27 cellular contexts compared by ENCODE assay signal in genomic region chr15:43433661-43434303, GRCh38.
"Had no signal": no experiment of that assay in that cellular context is flagged by ENCODE, and none has a peak within 500 bp of the region (broad histone marks: within the 10 kb centered on the region; RNA-seq: fewer than 3 reads in every experiment).

No MANE protein-coding gene starts in this region.

- DNase-seq: activated CD4-positive, alpha-beta T cell treated with anti-CD3 and anti-CD28 coated beads, Interleukin-2, amount 10 ng/mL, durations not matched to agents 24 days and 14 days; activated CD4-positive, alpha-beta T cell treated with anti-CD3 and anti-CD28 coated beads, Interleukin-2, amount 50 U/mL, for 4 hours; activated CD8-positive, alpha-beta T cell treated with anti-CD3 and anti-CD28 coated beads for 36 hours; activated naive CD4-positive, alpha-beta T cell treated with anti-CD3 and anti-CD28 coated beads, Interleukin-2, amount 10 ng/mL, durations not matched to agents 7 days and 5 days; activated naive CD8-positive, alpha-beta T cell treated with anti-CD3 and anti-CD28 coated beads, Interleukin-2, amount 50 U/mL, for 24 hours; activated T-cell treated with anti-CD3 and anti-CD28 coated beads, Interleukin-2, amount 50 U/mL, for 24 hours; anterior cingulate cortex; Kasumi-1; KG1; MG63; MV-4-11; NCI-H1092; NCI-H1436 treated with DMSO at 0.1 percent for 48 hours; NCI-H1694 treated with DMSO at 0.1 percent for 48 hours; NCI-H2029 treated with DMSO at 0.1 percent for 48 hours; NCI-H2107; NCI-H2171; NCI-H510A; NCI-H526; NCI-H748 treated with DMSO at 0.1 percent for 48 hours; SHP77; SJCRH30 had no signal

- ATAC-seq: activated CD8-positive, alpha-beta T cell treated with anti-CD3 and anti-CD28 coated beads for 36 hours; activated naive CD8-positive, alpha-beta T cell treated with anti-CD3 and anti-CD28 coated beads, Interleukin-2, amount 50 U/mL, for 24 hours had no signal

- H3K27me3 ChIP-seq: MG63, SJCRH30 had no signal

- H3K4me1 Mint-ChIP-seq: activated CD4-positive, alpha-beta T cell treated with anti-CD3 and anti-CD28 coated beads, Interleukin-2, amount 10 ng/mL, durations not matched to agents 24 days and 14 days; activated naive CD8-positive, alpha-beta T cell treated with anti-CD3 and anti-CD28 coated beads, Interleukin-2, amount 50 U/mL, for 24 hours had no signal

- H3K27me3 Mint-ChIP-seq: activated CD4-positive, alpha-beta T cell treated with anti-CD3 and anti-CD28 coated beads, Interleukin-2, amount 10 ng/mL, durations not matched to agents 24 days and 14 days; activated CD8-positive, alpha-beta T cell treated with anti-CD3 and anti-CD28 coated beads for 36 hours; activated naive CD4-positive, alpha-beta T cell treated with anti-CD3 and anti-CD28 coated beads, Interleukin-2, amount 10 ng/mL, durations not matched to agents 7 days and 5 days; activated naive CD8-positive, alpha-beta T cell; activated naive CD8-positive, alpha-beta T cell treated with anti-CD3 and anti-CD28 coated beads, Interleukin-2, amount 50 U/mL, for 24 hours; activated T-cell treated with anti-CD3 and anti-CD28 coated beads, Interleukin-2, amount 50 U/mL, for 24 hours; IgD-negative memory B cell had no signal

- H3K9me3 ChIP-seq: MG63, SJCRH30 had no signal

- H3K27ac ChIP-seq: SJCRH30, SK-N-MC had no signal

- H3K4me3 Mint-ChIP-seq: activated CD4-positive, alpha-beta T cell treated with anti-CD3 and anti-CD28 coated beads, Interleukin-2, amount 10 ng/mL, durations not matched to agents 24 days and 14 days; activated CD8-positive, alpha-beta T cell treated with anti-CD3 and anti-CD28 coated beads for 36 hours; activated naive CD4-positive, alpha-beta T cell treated with anti-CD3 and anti-CD28 coated beads, Interleukin-2, amount 10 ng/mL, durations not matched to agents 7 days and 5 days; activated naive CD8-positive, alpha-beta T cell; activated naive CD8-positive, alpha-beta T cell treated with anti-CD3 and anti-CD28 coated beads, Interleukin-2, amount 50 U/mL, for 24 hours; activated T-cell treated with anti-CD3 and anti-CD28 coated beads, Interleukin-2, amount 50 U/mL, for 24 hours; activated T-helper 1 cell treated with anti-CD3 and anti-CD28 coated beads, Interleukin-12 subunit alpha, Interleukin-12 subunit beta, Interleukin-2, Interleukin-4 antibody, amounts not matched to agents 30 ng/mL and 10 ng/mL and 1 ng/mL, durations not matched to agents 14 hours and 24 hours and 36 hours; IgD-negative memory B cell; T-helper 2 cell treated with Interferon-gamma antibody and Interleukin-4, amounts not matched to agents 5 μg/mL and 100 μg/mL, for 36 hours had no signal

- H3K27ac Mint-ChIP-seq: activated CD4-positive, alpha-beta T cell treated with anti-CD3 and anti-CD28 coated beads, Interleukin-2, amount 10 ng/mL, durations not matched to agents 24 days and 14 days; activated CD8-positive, alpha-beta T cell treated with anti-CD3 and anti-CD28 coated beads for 36 hours; activated naive CD4-positive, alpha-beta T cell treated with anti-CD3 and anti-CD28 coated beads, Interleukin-2, amount 10 ng/mL, durations not matched to agents 7 days and 5 days; activated naive CD8-positive, alpha-beta T cell; activated naive CD8-positive, alpha-beta T cell treated with anti-CD3 and anti-CD28 coated beads, Interleukin-2, amount 50 U/mL, for 24 hours; activated T-cell treated with anti-CD3 and anti-CD28 coated beads, Interleukin-2, amount 50 U/mL, for 24 hours; activated T-helper 1 cell treated with anti-CD3 and anti-CD28 coated beads, Interleukin-12 subunit alpha, Interleukin-12 subunit beta, Interleukin-2, Interleukin-4 antibody, amounts not matched to agents 30 ng/mL and 10 ng/mL and 1 ng/mL, durations not matched to agents 14 hours and 24 hours and 36 hours; IgD-negative memory B cell; T-helper 2 cell treated with Interferon-gamma antibody and Interleukin-4, amounts not matched to agents 5 μg/mL and 100 μg/mL, for 36 hours had no signal

- H3K4me1 ChIP-seq: SJCRH30 had no signal

- H3K4me3 ChIP-seq: MG63, SJCRH30, SK-N-MC had no signal

- H3K9me3 Mint-ChIP-seq: activated CD4-positive, alpha-beta T cell treated with anti-CD3 and anti-CD28 coated beads, Interleukin-2, amount 10 ng/mL, durations not matched to agents 24 days and 14 days; activated CD8-positive, alpha-beta T cell treated with anti-CD3 and anti-CD28 coated beads for 36 hours; activated naive CD4-positive, alpha-beta T cell treated with anti-CD3 and anti-CD28 coated beads, Interleukin-2, amount 10 ng/mL, durations not matched to agents 7 days and 5 days; activated naive CD8-positive, alpha-beta T cell treated with anti-CD3 and anti-CD28 coated beads, Interleukin-2, amount 50 U/mL, for 24 hours; activated T-cell treated with anti-CD3 and anti-CD28 coated beads, Interleukin-2, amount 50 U/mL, for 24 hours; activated T-helper 1 cell treated with anti-CD3 and anti-CD28 coated beads, Interleukin-12 subunit alpha, Interleukin-12 subunit beta, Interleukin-2, Interleukin-4 antibody, amounts not matched to agents 30 ng/mL and 10 ng/mL and 1 ng/mL, durations not matched to agents 14 hours and 24 hours and 36 hours; IgD-negative memory B cell; T-helper 2 cell treated with Interferon-gamma antibody and Interleukin-4, amounts not matched to agents 5 μg/mL and 100 μg/mL, for 36 hours had no signal
